ENCODE assay signal across 1 cellular context in the genomic region with DNA sequence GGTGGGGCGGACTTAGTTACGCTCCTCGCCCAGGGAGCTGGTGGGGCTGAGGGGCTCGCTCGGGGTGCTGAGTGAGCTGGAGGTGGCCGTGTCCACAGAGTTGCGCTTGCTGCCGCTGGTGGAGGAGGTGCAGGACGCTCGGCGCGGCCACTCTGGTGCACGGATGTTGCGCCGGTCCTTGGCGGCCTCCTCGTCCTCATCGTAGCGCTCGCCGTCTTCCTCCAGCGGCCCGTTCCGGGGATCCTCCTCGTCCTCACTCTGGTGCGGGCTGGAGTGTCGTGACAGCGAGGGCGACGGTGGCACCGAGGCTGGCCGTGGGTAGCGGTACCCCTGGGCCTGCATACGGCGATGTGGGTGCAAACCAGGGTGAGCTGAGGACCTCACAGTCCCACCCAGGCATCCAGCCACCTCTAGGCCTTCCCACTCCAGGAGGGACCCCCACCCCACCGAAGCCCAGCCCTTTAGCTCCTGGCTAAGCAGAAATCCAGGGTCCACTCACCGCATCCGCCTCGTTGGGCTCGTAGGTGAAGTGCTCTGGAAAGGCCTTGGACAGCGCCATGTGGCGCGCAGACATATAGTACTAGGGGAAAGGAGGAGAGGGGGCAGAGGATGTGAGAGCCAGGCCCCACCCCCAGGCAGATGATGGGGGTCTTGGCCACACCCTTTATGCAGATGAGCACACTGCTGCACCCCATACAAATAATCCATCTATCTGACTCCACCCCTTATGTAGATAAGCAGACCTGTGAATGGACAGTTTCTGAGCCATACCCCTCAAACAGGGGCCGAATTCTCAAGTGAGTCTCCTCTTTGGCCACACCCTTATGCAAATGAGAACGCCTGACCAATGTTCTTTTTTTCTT.
TF ChIP-seq lines count a peak whose summit lies in the region.

No MANE protein-coding gene starts in this region.

TF ChIP-seq in K562, 482 proteins besides CTCF, POLR2A, EP300 and RAD21 (continues in another document):
- no peak for TF ChIP-seq CBX8 (IDR thresholded peaks at IDR 0.05; ENCODE audit: borderline replicate concordance, extremely low read depth, low read depth, low read length, poor library complexity, severe bottlenecking)
- no peak for TF ChIP-seq ATF1 (CRISPR knock-in tag; IDR thresholded peaks at IDR 0.05)
- TF ChIP-seq ATF1 (tag; IDR thresholded peaks at IDR 0.05): no peak
- TF ChIP-seq JUND (IDR thresholded peaks at IDR 0.05; ENCODE audit: borderline replicate concordance, low read depth, low read length): no peak
- no peak for TF ChIP-seq JUND (tag; IDR thresholded peaks at IDR 0.05; ENCODE audit: borderline replicate concordance, low read depth, low read length)
- TF ChIP-seq ZNF77 (CRISPR knock-in tag; IDR thresholded peaks at IDR 0.05): no peak
- no peak for TF ChIP-seq SLC30A9 (CRISPR knock-in tag; IDR thresholded peaks at IDR 0.05)
- TF ChIP-seq, protein P1, sequence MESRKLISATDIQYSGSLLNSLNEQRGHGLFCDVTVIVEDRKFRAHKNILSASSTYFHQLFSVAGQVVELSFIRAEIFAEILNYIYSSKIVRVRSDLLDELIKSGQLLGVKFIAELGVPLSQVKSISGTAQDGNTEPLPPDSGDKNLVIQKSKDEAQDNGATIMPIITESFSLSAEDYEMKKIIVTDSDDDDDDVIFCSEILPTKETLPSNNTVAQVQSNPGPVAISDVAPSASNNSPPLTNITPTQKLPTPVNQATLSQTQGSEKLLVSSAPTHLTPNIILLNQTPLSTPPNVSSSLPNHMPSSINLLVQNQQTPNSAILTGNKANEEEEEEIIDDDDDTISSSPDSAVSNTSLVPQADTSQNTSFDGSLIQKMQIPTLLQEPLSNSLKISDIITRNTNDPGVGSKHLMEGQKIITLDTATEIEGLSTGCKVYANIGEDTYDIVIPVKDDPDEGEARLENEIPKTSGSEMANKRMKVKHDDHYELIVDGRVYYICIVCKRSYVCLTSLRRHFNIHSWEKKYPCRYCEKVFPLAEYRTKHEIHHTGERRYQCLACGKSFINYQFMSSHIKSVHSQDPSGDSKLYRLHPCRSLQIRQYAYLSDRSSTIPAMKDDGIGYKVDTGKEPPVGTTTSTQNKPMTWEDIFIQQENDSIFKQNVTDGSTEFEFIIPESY (CRISPR knock-in tag; IDR thresholded peaks at IDR 0.05): peak; percentile 89
- TF ChIP-seq ZNF766 (CRISPR knock-in tag; conservative IDR thresholded peaks at IDR 0.05): no peak
- TF ChIP-seq KLF1 (tag; IDR thresholded peaks at IDR 0.05): no peak
- TF ChIP-seq, protein P2, sequence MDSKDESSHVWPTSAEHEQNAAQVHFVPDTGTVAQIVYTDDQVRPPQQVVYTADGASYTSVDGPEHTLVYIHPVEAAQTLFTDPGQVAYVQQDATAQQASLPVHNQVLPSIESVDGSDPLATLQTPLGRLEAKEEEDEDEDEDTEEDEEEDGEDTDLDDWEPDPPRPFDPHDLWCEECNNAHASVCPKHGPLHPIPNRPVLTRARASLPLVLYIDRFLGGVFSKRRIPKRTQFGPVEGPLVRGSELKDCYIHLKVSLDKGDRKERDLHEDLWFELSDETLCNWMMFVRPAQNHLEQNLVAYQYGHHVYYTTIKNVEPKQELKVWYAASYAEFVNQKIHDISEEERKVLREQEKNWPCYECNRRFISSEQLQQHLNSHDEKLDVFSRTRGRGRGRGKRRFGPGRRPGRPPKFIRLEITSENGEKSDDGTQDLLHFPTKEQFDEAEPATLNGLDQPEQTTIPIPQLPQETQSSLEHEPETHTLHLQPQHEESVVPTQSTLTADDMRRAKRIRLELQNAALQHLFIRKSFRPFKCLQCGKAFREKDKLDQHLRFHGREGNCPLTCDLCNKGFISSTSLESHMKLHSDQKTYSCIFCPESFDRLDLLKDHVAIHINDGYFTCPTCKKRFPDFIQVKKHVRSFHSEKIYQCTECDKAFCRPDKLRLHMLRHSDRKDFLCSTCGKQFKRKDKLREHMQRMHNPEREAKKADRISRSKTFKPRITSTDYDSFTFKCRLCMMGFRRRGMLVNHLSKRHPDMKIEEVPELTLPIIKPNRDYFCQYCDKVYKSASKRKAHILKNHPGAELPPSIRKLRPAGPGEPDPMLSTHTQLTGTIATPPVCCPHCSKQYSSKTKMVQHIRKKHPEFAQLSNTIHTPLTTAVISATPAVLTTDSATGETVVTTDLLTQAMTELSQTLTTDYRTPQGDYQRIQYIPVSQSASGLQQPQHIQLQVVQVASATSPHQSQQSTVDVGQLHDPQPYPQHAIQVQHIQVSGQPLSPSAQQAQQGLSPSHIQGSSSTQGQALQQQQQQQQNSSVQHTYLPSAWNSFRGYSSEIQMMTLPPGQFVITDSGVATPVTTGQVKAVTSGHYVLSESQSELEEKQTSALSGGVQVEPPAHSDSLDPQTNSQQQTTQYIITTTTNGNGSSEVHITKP (IDR thresholded peaks at IDR 0.05; ENCODE audit: partially characterized antibody): peak; percentile 24
- no peak; the same call in 1 of the 2 replicates for TF ChIP-seq ETV5 (CRISPR knock-in tag; IDR thresholded peaks at IDR 0.05; ENCODE audit: low read depth)
- TF ChIP-seq, protein P3, sequence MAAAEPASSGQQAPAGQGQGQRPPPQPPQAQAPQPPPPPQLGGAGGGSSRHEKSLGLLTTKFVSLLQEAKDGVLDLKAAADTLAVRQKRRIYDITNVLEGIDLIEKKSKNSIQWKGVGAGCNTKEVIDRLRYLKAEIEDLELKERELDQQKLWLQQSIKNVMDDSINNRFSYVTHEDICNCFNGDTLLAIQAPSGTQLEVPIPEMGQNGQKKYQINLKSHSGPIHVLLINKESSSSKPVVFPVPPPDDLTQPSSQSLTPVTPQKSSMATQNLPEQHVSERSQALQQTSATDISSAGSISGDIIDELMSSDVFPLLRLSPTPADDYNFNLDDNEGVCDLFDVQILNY (CRISPR knock-in tag; IDR thresholded peaks at IDR 0.05): no peak
- peak; percentile 98 for TF ChIP-seq FIP1L1 (IDR thresholded peaks at IDR 0.05; ENCODE audit: low read depth, low read length, poor library complexity, severe bottlenecking)
- TF ChIP-seq E2F3 (CRISPR knock-in tag; IDR thresholded peaks at IDR 0.05): no peak
- no peak for TF ChIP-seq GABPB2 (CRISPR knock-in tag; conservative IDR thresholded peaks at IDR 0.05)
- no peak for TF ChIP-seq ZFPM2 (CRISPR knock-in tag; IDR thresholded peaks at IDR 0.05)
- 0 out of 2 replicates have a peak, but pooled peaks have one; percentile 31 for TF ChIP-seq CBX1 (IDR thresholded peaks at IDR 0.05; ENCODE audit: low read depth)
- no peak for TF ChIP-seq SRSF9 (IDR thresholded peaks at IDR 0.05; ENCODE audit: borderline replicate concordance, low read depth, low read length)
- TF ChIP-seq, protein P4, sequence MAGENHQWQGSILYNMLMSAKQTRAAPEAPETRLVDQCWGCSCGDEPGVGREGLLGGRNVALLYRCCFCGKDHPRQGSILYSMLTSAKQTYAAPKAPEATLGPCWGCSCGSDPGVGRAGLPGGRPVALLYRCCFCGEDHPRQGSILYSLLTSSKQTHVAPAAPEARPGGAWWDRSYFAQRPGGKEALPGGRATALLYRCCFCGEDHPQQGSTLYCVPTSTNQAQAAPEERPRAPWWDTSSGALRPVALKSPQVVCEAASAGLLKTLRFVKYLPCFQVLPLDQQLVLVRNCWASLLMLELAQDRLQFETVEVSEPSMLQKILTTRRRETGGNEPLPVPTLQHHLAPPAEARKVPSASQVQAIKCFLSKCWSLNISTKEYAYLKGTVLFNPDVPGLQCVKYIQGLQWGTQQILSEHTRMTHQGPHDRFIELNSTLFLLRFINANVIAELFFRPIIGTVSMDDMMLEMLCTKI (IDR thresholded peaks at IDR 0.05; ENCODE audit: partially characterized antibody): no peak
- TF ChIP-seq, protein P5, sequence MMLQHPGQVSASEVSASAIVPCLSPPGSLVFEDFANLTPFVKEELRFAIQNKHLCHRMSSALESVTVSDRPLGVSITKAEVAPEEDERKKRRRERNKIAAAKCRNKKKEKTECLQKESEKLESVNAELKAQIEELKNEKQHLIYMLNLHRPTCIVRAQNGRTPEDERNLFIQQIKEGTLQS (IDR thresholded peaks at IDR 0.05): no peak
- TF ChIP-seq, protein P5 (CRISPR knock-in tag; conservative IDR thresholded peaks at IDR 0.05): no peak
- no peak; the same call in 1 of the 2 replicates for TF ChIP-seq ZFX (CRISPR knock-in tag; IDR thresholded peaks at IDR 0.05)
- no peak for TF ChIP-seq ERF (CRISPR knock-in tag; IDR thresholded peaks at IDR 0.05)
- TF ChIP-seq RHOXF2B (CRISPR knock-in tag; conservative IDR thresholded peaks at IDR 0.05): no peak
- no peak for TF ChIP-seq RBM17 (IDR thresholded peaks at IDR 0.05; ENCODE audit: borderline replicate concordance, low read depth, low read length)
- no peak for TF ChIP-seq SAP30 (IDR thresholded peaks at IDR 0.05; ENCODE audit: borderline replicate concordance, insufficient read depth, low read depth, low read length, poor library complexity, severe bottlenecking)
- no peak for TF ChIP-seq NCOA4 (IDR thresholded peaks at IDR 0.05; ENCODE audit: partially characterized antibody)
- TF ChIP-seq, protein P6, sequence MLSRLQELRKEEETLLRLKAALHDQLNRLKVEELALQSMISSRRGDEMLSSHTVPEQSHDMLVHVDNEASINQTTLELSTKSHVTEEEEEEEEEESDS (CRISPR knock-in tag; IDR thresholded peaks at IDR 0.05): no peak
- TF ChIP-seq, protein P7, sequence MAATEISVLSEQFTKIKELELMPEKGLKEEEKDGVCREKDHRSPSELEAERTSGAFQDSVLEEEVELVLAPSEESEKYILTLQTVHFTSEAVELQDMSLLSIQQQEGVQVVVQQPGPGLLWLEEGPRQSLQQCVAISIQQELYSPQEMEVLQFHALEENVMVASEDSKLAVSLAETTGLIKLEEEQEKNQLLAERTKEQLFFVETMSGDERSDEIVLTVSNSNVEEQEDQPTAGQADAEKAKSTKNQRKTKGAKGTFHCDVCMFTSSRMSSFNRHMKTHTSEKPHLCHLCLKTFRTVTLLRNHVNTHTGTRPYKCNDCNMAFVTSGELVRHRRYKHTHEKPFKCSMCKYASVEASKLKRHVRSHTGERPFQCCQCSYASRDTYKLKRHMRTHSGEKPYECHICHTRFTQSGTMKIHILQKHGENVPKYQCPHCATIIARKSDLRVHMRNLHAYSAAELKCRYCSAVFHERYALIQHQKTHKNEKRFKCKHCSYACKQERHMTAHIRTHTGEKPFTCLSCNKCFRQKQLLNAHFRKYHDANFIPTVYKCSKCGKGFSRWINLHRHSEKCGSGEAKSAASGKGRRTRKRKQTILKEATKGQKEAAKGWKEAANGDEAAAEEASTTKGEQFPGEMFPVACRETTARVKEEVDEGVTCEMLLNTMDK (IDR thresholded peaks at IDR 0.05; ENCODE audit: borderline replicate concordance, insufficient read depth, low read depth, low read length, poor library complexity, severe bottlenecking): no peak
- TF ChIP-seq TEAD1 (CRISPR knock-in tag; IDR thresholded peaks at IDR 0.05): no peak
- TF ChIP-seq, protein P8, sequence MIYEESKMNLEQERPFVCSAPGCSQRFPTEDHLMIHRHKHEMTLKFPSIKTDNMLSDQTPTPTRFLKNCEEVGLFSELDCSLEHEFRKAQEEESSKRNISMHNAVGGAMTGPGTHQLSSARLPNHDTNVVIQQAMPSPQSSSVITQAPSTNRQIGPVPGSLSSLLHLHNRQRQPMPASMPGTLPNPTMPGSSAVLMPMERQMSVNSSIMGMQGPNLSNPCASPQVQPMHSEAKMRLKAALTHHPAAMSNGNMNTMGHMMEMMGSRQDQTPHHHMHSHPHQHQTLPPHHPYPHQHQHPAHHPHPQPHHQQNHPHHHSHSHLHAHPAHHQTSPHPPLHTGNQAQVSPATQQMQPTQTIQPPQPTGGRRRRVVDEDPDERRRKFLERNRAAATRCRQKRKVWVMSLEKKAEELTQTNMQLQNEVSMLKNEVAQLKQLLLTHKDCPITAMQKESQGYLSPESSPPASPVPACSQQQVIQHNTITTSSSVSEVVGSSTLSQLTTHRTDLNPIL (CRISPR knock-in tag; IDR thresholded peaks at IDR 0.05): no peak
- TF ChIP-seq PRMT5 (CRISPR knock-in tag; IDR thresholded peaks at IDR 0.05): no peak
- no peak for TF ChIP-seq NR3C1 (CRISPR knock-in tag; IDR thresholded peaks at IDR 0.05)
- TF ChIP-seq, protein P9, sequence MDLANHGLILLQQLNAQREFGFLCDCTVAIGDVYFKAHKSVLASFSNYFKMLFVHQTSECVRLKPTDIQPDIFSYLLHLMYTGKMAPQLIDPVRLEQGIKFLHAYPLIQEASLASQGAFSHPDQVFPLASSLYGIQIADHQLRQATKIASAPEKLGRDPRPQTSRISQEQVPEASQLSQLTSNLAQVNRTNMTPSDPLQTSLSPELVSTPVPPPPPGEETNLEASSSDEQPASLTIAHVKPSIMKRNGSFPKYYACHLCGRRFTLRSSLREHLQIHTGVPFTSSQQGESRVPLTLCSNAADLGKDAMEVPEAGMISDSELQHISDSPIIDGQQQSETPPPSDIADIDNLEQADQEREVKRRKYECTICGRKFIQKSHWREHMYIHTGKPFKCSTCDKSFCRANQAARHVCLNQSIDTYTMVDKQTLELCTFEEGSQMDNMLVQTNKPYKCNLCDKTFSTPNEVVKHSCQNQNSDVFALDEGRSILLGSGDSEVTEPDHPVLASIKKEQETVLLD (IDR thresholded peaks at IDR 0.05): no peak
- no peak for TF ChIP-seq PTBP1 (IDR thresholded peaks at IDR 0.05; ENCODE audit: low read depth, low read length)
- TF ChIP-seq SAFB (IDR thresholded peaks at IDR 0.05; ENCODE audit: borderline replicate concordance, low read depth, low read length): no peak
- TF ChIP-seq SIX5 (IDR thresholded peaks at IDR 0.05; ENCODE audit: borderline replicate concordance in 1 of 2, insufficient read depth in 1 of 2, low read depth in 1 of 2, low read length in 2 of 2): no peak
- TF ChIP-seq ZNF696 (CRISPR knock-in tag; conservative IDR thresholded peaks at IDR 0.05): no peak
- TF ChIP-seq PML (IDR thresholded peaks at IDR 0.05; ENCODE audit: low read length): no peak
- TF ChIP-seq MTA1 (IDR thresholded peaks at IDR 0.05; ENCODE audit: borderline replicate concordance): no peak
- TF ChIP-seq, protein P10, sequence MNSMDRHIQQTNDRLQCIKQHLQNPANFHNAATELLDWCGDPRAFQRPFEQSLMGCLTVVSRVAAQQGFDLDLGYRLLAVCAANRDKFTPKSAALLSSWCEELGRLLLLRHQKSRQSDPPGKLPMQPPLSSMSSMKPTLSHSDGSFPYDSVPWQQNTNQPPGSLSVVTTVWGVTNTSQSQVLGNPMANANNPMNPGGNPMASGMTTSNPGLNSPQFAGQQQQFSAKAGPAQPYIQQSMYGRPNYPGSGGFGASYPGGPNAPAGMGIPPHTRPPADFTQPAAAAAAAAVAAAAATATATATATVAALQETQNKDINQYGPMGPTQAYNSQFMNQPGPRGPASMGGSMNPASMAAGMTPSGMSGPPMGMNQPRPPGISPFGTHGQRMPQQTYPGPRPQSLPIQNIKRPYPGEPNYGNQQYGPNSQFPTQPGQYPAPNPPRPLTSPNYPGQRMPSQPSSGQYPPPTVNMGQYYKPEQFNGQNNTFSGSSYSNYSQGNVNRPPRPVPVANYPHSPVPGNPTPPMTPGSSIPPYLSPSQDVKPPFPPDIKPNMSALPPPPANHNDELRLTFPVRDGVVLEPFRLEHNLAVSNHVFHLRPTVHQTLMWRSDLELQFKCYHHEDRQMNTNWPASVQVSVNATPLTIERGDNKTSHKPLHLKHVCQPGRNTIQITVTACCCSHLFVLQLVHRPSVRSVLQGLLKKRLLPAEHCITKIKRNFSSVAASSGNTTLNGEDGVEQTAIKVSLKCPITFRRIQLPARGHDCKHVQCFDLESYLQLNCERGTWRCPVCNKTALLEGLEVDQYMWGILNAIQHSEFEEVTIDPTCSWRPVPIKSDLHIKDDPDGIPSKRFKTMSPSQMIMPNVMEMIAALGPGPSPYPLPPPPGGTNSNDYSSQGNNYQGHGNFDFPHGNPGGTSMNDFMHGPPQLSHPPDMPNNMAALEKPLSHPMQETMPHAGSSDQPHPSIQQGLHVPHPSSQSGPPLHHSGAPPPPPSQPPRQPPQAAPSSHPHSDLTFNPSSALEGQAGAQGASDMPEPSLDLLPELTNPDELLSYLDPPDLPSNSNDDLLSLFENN (IDR thresholded peaks at IDR 0.05; ENCODE audit: low read depth in 2 of 2, low read length in 2 of 2): no peak
